2 cellular contexts compared by ENCODE assay signal in the genomic region with DNA sequence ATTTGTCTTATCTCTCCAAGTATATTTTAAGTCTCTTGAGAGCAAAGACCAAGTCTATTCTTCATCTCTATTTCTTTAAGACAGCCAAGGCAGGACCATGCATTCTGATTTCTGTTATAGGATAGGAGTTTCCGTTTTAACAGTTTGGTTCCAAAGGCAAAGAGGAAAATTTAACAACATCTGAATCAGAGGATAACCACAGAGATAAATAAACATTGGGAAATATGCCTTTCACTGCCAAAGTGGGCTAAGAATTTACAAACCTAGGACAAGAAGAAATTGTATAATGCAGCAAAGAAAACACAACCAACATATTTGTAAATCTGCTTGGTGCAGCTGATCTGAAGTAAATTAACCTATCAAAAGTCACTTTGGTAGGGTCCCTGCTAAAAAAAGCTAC.
TF ChIP-seq lines count a peak whose summit lies in the region.

No MANE protein-coding gene starts in this region.

TF ChIP-seq in IMR-90, 13 proteins besides CTCF, POLR2A, EP300 and RAD21 (continued from another document):
- no peak for TF ChIP-seq MXI1 (IDR thresholded peaks at IDR 0.05; ENCODE audit: borderline replicate concordance, low read depth, low read length)
- TF ChIP-seq, protein P1, sequence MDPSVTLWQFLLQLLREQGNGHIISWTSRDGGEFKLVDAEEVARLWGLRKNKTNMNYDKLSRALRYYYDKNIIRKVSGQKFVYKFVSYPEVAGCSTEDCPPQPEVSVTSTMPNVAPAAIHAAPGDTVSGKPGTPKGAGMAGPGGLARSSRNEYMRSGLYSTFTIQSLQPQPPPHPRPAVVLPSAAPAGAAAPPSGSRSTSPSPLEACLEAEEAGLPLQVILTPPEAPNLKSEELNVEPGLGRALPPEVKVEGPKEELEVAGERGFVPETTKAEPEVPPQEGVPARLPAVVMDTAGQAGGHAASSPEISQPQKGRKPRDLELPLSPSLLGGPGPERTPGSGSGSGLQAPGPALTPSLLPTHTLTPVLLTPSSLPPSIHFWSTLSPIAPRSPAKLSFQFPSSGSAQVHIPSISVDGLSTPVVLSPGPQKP (IDR thresholded peaks at IDR 0.05; ENCODE audit: borderline replicate concordance, low read depth, low read length): no peak
- peak; percentile 84 for TF ChIP-seq CEBPB (IDR thresholded peaks at IDR 0.05; ENCODE audit: low read depth, low read length)
- no peak for TF ChIP-seq CHD1 (IDR thresholded peaks at IDR 0.05; ENCODE audit: low read depth, low read length)
- no peak for TF ChIP-seq FOS (IDR thresholded peaks at IDR 0.05; ENCODE audit: low read depth, low read length)
TF ChIP-seq in IMR-90: peak in this region for 1.

TF ChIP-seq in WTC11, 78 proteins besides CTCF, POLR2A, EP300 and RAD21:
- TF ChIP-seq, protein P2, sequence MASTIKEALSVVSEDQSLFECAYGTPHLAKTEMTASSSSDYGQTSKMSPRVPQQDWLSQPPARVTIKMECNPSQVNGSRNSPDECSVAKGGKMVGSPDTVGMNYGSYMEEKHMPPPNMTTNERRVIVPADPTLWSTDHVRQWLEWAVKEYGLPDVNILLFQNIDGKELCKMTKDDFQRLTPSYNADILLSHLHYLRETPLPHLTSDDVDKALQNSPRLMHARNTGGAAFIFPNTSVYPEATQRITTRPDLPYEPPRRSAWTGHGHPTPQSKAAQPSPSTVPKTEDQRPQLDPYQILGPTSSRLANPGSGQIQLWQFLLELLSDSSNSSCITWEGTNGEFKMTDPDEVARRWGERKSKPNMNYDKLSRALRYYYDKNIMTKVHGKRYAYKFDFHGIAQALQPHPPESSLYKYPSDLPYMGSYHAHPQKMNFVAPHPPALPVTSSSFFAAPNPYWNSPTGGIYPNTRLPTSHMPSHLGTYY (CRISPR knock-in tag; IDR thresholded peaks at IDR 0.05): no peak
- TF ChIP-seq, protein P3, sequence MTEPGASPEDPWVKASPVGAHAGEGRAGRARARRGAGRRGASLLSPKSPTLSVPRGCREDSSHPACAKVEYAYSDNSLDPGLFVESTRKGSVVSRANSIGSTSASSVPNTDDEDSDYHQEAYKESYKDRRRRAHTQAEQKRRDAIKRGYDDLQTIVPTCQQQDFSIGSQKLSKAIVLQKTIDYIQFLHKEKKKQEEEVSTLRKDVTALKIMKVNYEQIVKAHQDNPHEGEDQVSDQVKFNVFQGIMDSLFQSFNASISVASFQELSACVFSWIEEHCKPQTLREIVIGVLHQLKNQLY (CRISPR knock-in tag; IDR thresholded peaks at IDR 0.05): no peak
- TF ChIP-seq, protein P4, sequence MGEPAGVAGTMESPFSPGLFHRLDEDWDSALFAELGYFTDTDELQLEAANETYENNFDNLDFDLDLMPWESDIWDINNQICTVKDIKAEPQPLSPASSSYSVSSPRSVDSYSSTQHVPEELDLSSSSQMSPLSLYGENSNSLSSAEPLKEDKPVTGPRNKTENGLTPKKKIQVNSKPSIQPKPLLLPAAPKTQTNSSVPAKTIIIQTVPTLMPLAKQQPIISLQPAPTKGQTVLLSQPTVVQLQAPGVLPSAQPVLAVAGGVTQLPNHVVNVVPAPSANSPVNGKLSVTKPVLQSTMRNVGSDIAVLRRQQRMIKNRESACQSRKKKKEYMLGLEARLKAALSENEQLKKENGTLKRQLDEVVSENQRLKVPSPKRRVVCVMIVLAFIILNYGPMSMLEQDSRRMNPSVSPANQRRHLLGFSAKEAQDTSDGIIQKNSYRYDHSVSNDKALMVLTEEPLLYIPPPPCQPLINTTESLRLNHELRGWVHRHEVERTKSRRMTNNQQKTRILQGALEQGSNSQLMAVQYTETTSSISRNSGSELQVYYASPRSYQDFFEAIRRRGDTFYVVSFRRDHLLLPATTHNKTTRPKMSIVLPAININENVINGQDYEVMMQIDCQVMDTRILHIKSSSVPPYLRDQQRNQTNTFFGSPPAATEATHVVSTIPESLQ (CRISPR knock-in tag; IDR thresholded peaks at IDR 0.05): no peak
- TF ChIP-seq SMAD4 (CRISPR knock-in tag; IDR thresholded peaks at IDR 0.05) (no peak), SP1 (CRISPR knock-in tag; conservative IDR thresholded peaks at IDR 0.05) (no peak), ZNF263 (CRISPR knock-in tag; IDR thresholded peaks at IDR 0.05; ENCODE audit: low read depth) (no peak), NFYB (CRISPR knock-in tag; conservative IDR thresholded peaks at IDR 0.05; ENCODE audit: low read depth) (no peak), TEAD1 (CRISPR knock-in tag; IDR thresholded peaks at IDR 0.05) (no peak), ELF4 (CRISPR knock-in tag; IDR thresholded peaks at IDR 0.05; ENCODE audit: low read depth) (no peak), ZNF121 (CRISPR knock-in tag; IDR thresholded peaks at IDR 0.05) (no peak), OVOL2 (CRISPR knock-in tag; IDR thresholded peaks at IDR 0.05; ENCODE audit: borderline replicate concordance) (no peak), ATF1 (CRISPR knock-in tag; IDR thresholded peaks at IDR 0.05) (no peak), ZNF396 (CRISPR knock-in tag; IDR thresholded peaks at IDR 0.05; ENCODE audit: borderline replicate concordance) (no peak), JUN (CRISPR knock-in tag; IDR thresholded peaks at IDR 0.05) (no peak), RORB (CRISPR knock-in tag; IDR thresholded peaks at IDR 0.05) (no peak), ETV6 (CRISPR knock-in tag; IDR thresholded peaks at IDR 0.05) (no peak), NFE2L1 (CRISPR knock-in tag; IDR thresholded peaks at IDR 0.05) (no peak)
- TF ChIP-seq, protein P5, sequence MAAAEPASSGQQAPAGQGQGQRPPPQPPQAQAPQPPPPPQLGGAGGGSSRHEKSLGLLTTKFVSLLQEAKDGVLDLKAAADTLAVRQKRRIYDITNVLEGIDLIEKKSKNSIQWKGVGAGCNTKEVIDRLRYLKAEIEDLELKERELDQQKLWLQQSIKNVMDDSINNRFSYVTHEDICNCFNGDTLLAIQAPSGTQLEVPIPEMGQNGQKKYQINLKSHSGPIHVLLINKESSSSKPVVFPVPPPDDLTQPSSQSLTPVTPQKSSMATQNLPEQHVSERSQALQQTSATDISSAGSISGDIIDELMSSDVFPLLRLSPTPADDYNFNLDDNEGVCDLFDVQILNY (CRISPR knock-in tag; IDR thresholded peaks at IDR 0.05): no peak
- TF ChIP-seq, protein P6, sequence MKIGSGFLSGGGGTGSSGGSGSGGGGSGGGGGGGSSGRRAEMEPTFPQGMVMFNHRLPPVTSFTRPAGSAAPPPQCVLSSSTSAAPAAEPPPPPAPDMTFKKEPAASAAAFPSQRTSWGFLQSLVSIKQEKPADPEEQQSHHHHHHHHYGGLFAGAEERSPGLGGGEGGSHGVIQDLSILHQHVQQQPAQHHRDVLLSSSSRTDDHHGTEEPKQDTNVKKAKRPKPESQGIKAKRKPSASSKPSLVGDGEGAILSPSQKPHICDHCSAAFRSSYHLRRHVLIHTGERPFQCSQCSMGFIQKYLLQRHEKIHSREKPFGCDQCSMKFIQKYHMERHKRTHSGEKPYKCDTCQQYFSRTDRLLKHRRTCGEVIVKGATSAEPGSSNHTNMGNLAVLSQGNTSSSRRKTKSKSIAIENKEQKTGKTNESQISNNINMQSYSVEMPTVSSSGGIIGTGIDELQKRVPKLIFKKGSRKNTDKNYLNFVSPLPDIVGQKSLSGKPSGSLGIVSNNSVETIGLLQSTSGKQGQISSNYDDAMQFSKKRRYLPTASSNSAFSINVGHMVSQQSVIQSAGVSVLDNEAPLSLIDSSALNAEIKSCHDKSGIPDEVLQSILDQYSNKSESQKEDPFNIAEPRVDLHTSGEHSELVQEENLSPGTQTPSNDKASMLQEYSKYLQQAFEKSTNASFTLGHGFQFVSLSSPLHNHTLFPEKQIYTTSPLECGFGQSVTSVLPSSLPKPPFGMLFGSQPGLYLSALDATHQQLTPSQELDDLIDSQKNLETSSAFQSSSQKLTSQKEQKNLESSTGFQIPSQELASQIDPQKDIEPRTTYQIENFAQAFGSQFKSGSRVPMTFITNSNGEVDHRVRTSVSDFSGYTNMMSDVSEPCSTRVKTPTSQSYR (CRISPR knock-in tag; IDR thresholded peaks at IDR 0.05): no peak
